1 cellular context compared by ENCODE assay signal in genomic region chr19:14571695-14572490, GRCh38.
TF ChIP-seq lines count a peak whose summit lies in the region.

Gene NDUFB7, minus strand, starts transcription at chr19:14572066. Its CDS starts 66 bp downstream, at chr19:14572000.

TF ChIP-seq in WTC11, 78 proteins besides CTCF, POLR2A, EP300 and RAD21 (continued from another document and continues in another):
- TF ChIP-seq PRDM15 (CRISPR knock-in tag; IDR thresholded peaks at IDR 0.05) = no peak
- no peak for TF ChIP-seq ZNF416 (CRISPR knock-in tag; IDR thresholded peaks at IDR 0.05)
- no peak for TF ChIP-seq ZBTB21 (CRISPR knock-in tag; IDR thresholded peaks at IDR 0.05; ENCODE audit: borderline replicate concordance)
- TF ChIP-seq ARID4B (CRISPR knock-in tag; IDR thresholded peaks at IDR 0.05; ENCODE audit: borderline replicate concordance) = peak; percentile 64; the same call in 1 of the 2 replicates
- no peak for TF ChIP-seq HMGA2 (CRISPR knock-in tag; IDR thresholded peaks at IDR 0.05)
- 0 out of 2 replicates have a peak, but pooled peaks have one; percentile 32 for TF ChIP-seq ZBTB43 (CRISPR knock-in tag; IDR thresholded peaks at IDR 0.05)
- peak; percentile 99 for TF ChIP-seq NR2C2 (CRISPR knock-in tag; IDR thresholded peaks at IDR 0.05)
- no peak for TF ChIP-seq NFYB (CRISPR knock-in tag; conservative IDR thresholded peaks at IDR 0.05; ENCODE audit: low read depth)
- TF ChIP-seq E2F4 (CRISPR knock-in tag; IDR thresholded peaks at IDR 0.05; ENCODE audit: borderline replicate concordance, low read depth) = no peak
- 0 out of 2 replicates have a peak, but pooled peaks have one; percentile 53 for TF ChIP-seq E2F5 (CRISPR knock-in tag; IDR thresholded peaks at IDR 0.05)
- TF ChIP-seq ATF3 (CRISPR knock-in tag; conservative IDR thresholded peaks at IDR 0.05) = no peak
- no peak for TF ChIP-seq TP53 (CRISPR knock-in tag; IDR thresholded peaks at IDR 0.05)
- TF ChIP-seq E2F1 (CRISPR knock-in tag; IDR thresholded peaks at IDR 0.05) = no peak
- no peak for TF ChIP-seq NR3C1 (CRISPR knock-in tag; conservative IDR thresholded peaks at IDR 0.05; ENCODE audit: low read depth)
- no peak for TF ChIP-seq ZNF425 (CRISPR knock-in tag; conservative IDR thresholded peaks at IDR 0.05)
- TF ChIP-seq MAX (CRISPR knock-in tag; IDR thresholded peaks at IDR 0.05) = peak; percentile 73
- TF ChIP-seq USF2 (CRISPR knock-in tag; IDR thresholded peaks at IDR 0.05) = peak; percentile 40; the same call in 1 of the 2 replicates
- 0 out of 2 replicates have a peak, but pooled peaks have one; percentile 79 for TF ChIP-seq KAT7 (CRISPR knock-in tag; IDR thresholded peaks at IDR 0.05; ENCODE audit: borderline replicate concordance)
- no peak for TF ChIP-seq ZNF396 (CRISPR knock-in tag; IDR thresholded peaks at IDR 0.05; ENCODE audit: borderline replicate concordance)
- TF ChIP-seq ETV6 (CRISPR knock-in tag; IDR thresholded peaks at IDR 0.05) = peak; percentile 57
- TF ChIP-seq GTF2I (CRISPR knock-in tag; conservative IDR thresholded peaks at IDR 0.05) = no peak
- no peak for TF ChIP-seq ELF4 (CRISPR knock-in tag; IDR thresholded peaks at IDR 0.05; ENCODE audit: low read depth)
- peak; percentile 41; the same call in 1 of the 2 replicates for TF ChIP-seq ZNF423 (CRISPR knock-in tag; IDR thresholded peaks at IDR 0.05)
- no peak for TF ChIP-seq PRRX2 (CRISPR knock-in tag; IDR thresholded peaks at IDR 0.05)
- TF ChIP-seq ZNF219 (CRISPR knock-in tag; IDR thresholded peaks at IDR 0.05; ENCODE audit: borderline replicate concordance) = peak; percentile 63; the same call in 1 of the 2 replicates
- peak; percentile 53; the same call in 1 of the 2 replicates for TF ChIP-seq TEAD1 (CRISPR knock-in tag; IDR thresholded peaks at IDR 0.05)
- TF ChIP-seq NFATC4 (CRISPR knock-in tag; IDR thresholded peaks at IDR 0.05) = no peak
- TF ChIP-seq JAZF1 (CRISPR knock-in tag; IDR thresholded peaks at IDR 0.05) = no peak
- TF ChIP-seq ZNF138 (CRISPR knock-in tag; conservative IDR thresholded peaks at IDR 0.05) = no peak
- TF ChIP-seq ZMAT4 (CRISPR knock-in tag; IDR thresholded peaks at IDR 0.05) = no peak
- peak; percentile 79; the same call in 1 of the 2 replicates for TF ChIP-seq CBFB (CRISPR knock-in tag; IDR thresholded peaks at IDR 0.05; ENCODE audit: low read depth)
- TF ChIP-seq ZNF512 (CRISPR knock-in tag; IDR thresholded peaks at IDR 0.05; ENCODE audit: borderline replicate concordance) = no peak
- TF ChIP-seq ZNF121 (CRISPR knock-in tag; IDR thresholded peaks at IDR 0.05) = 0 out of 2 replicates have a peak, but pooled peaks have one; percentile 6
- no peak for TF ChIP-seq ZSCAN18 (CRISPR knock-in tag; IDR thresholded peaks at IDR 0.05)
- TF ChIP-seq MXD4 (CRISPR knock-in tag; IDR thresholded peaks at IDR 0.05; ENCODE audit: borderline replicate concordance) = no peak
- peak; percentile 87 for TF ChIP-seq GABPB1 (CRISPR knock-in tag; IDR thresholded peaks at IDR 0.05)
- TF ChIP-seq EMX1 (CRISPR knock-in tag; IDR thresholded peaks at IDR 0.05) = no peak
- TF ChIP-seq RORB (CRISPR knock-in tag; IDR thresholded peaks at IDR 0.05) = no peak
